Comparison of ENCODE assay signal across 2 cellular contexts in genomic region chr2:74261204-74261864, GRCh38.
TF ChIP-seq lines count a peak whose summit lies in the region.

No MANE protein-coding gene starts in this region.

TF ChIP-seq in IMR-90, 13 proteins besides CTCF, POLR2A, EP300 and RAD21:
- no peak for TF ChIP-seq MAZ (IDR thresholded peaks at IDR 0.05; ENCODE audit: borderline replicate concordance, low read depth, low read length)
- TF ChIP-seq SMC3 (IDR thresholded peaks at IDR 0.05; ENCODE audit: low read depth, low read length), result peak; percentile 34; the same call in 1 of the 2 replicates

TF ChIP-seq in K562, 482 proteins besides CTCF, POLR2A, EP300 and RAD21:
- TF ChIP-seq MYC (IDR thresholded peaks at IDR 0.05; ENCODE audit: low read depth, low read length) (no peak), MYC (CRISPR knock-in tag; IDR thresholded peaks at IDR 0.05; ENCODE audit: borderline replicate concordance, low read depth) (no peak), PKNOX1 (IDR thresholded peaks at IDR 0.05) (0 out of 2 replicates have a peak, but pooled peaks have one; percentile 10)
